12 cellular contexts compared by ENCODE assay signal in the genomic region with DNA sequence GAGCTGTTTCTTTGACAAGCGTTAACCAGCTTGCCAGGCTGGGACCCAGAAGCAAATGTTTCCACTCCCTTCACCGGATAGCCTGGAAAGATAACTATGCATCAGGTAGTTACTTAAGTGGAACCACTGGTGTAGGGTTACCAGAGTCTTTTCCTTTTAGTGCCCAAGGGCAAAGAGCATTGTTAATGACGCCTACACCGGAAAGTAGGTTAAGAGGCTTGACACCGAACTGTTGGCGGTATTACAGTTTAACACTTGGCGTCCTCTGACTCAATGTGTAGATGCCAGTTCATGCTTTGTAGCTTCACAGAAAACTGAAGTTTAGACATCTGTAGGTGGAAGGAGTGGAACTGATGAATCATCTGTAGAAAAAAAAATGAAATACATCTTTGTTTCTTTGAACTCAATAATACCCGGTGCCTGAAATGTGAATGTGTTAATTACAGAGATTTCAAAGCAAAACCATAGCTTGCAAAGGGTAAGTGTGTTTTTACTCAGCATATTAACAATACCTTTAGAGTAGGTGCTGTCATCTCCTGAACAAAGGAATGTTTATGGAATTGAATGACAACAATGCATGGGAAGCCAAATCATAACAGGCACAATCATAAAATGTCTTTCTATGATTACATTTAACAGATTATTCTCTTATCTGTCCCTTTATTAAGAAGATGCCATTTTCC.
DNase-seq lines count a peak whose midpoint lies in the region; ATAC-seq and TF ChIP-seq lines count a peak whose summit lies in the region.
"Had no signal": no experiment of that assay in that cellular context is flagged by ENCODE, and none has a peak within 500 bp of the region (broad histone marks: within the 10 kb centered on the region; RNA-seq: fewer than 3 reads in every experiment).

No MANE protein-coding gene starts in this region.

- no peaks in the 10 kb centered on the region for H3K79me2 ChIP-seq in neural progenitor cell (ENCODE audit: low read depth)

- TF ChIP-seq CTCF in choroid plexus epithelial cell (conservative IDR thresholded peaks at IDR 0.05; ENCODE audit: low read depth, low read length): no peak
- no peak for TF ChIP-seq CTCF in neural progenitor cell (IDR thresholded peaks at IDR 0.05)
- TF ChIP-seq CTCF in BE2C (IDR thresholded peaks at IDR 0.05; ENCODE audit: low read depth, low read length): no peak

- H3K27me3 ChIP-seq in neural progenitor cell (no peaks in the 10 kb centered on the region), BE2C (no peaks in the 10 kb centered on the region; the same call in 1 of the 2 replicates)
- H3K27me3 ChIP-seq: brain microvascular endothelial cell had no signal

- H3K4me1 ChIP-seq in neural progenitor cell (peaks cover 4% of the 10 kb centered on the region), BE2C (no peaks in the 10 kb centered on the region)

- DNase-seq in NCI-H1092 treated with DMSO at 0.1 percent for 48 hours (lab: John Stamatoyannopoulos, UW) (peak; percentile 8), choroid plexus epithelial cell (ENCODE audit: low read depth) (peak; percentile 40), neural progenitor cell (ENCODE audit: low spot score) (peak; percentile 13), BE2C (no peak), hippocampal formation (lab: John Stamatoyannopoulos, UW) (no peak), activated gamma-delta T cell treated with Interleukin-2 at 50 U/mL for 16 hours (no peak)
- DNase-seq: brain microvascular endothelial cell, EL, NCI-H446, T-helper 17 cell had no signal

- ATAC-seq in GM19025 (IDR thresholded peaks at IDR 0.05; ENCODE audit: low read depth, unreplicated experiment) (peak; percentile 59), GM21717 (IDR thresholded peaks at IDR 0.05; ENCODE audit: unreplicated experiment) (no peak)
- ATAC-seq: T-helper 17 cell had no signal

- no peaks in the 10 kb centered on the region for H4K20me1 ChIP-seq in neural progenitor cell (ENCODE audit: low read depth)

- H3K36me3 ChIP-seq in neural progenitor cell (no peaks in the 10 kb centered on the region), BE2C (no peaks in the 10 kb centered on the region)
- H3K36me3 ChIP-seq: brain microvascular endothelial cell had no signal

- no peak overlapping the region for H3K9ac ChIP-seq in neural progenitor cell

- H3K4me3 ChIP-seq in choroid plexus epithelial cell (ENCODE audit: low read depth, low read length) (no peak overlapping the region), neural progenitor cell (no peak overlapping the region), BE2C (ENCODE audit: low read depth, low read length) (no peak overlapping the region)

- H3K9me3 Mint-ChIP-seq in neural progenitor cell: no peaks in the 10 kb centered on the region

- peaks cover 3% of the 10 kb centered on the region for H3K27me3 Mint-ChIP-seq in neural progenitor cell (ENCODE audit: insufficient read depth, low read depth)
- H3K27me3 Mint-ChIP-seq: T-helper 17 cell had no signal

- H3K27ac Mint-ChIP-seq in neural progenitor cell: no peak overlapping the region
- H3K27ac Mint-ChIP-seq: T-helper 17 cell had no signal

- H3K9me3 ChIP-seq in neural progenitor cell (ENCODE audit: low read depth): no peaks in the 10 kb centered on the region
- H3K9me3 ChIP-seq in BE2C: no peaks in the 10 kb centered on the region

- H3K4me1 Mint-ChIP-seq in neural progenitor cell: peaks cover 4% of the 10 kb centered on the region
- H3K4me1 Mint-ChIP-seq: T-helper 17 cell had no signal

- no peak overlapping the region for H3K4me2 ChIP-seq in neural progenitor cell

- H3K4me3 Mint-ChIP-seq in neural progenitor cell: no peak overlapping the region
- H3K4me3 Mint-ChIP-seq: T-helper 17 cell had no signal

- no peaks in the 10 kb centered on the region for H3K36me3 Mint-ChIP-seq in neural progenitor cell

- H3F3A ChIP-seq in neural progenitor cell (ENCODE audit: low read depth): no peaks in the 10 kb centered on the region

- no peak overlapping the region for H2AFZ ChIP-seq in neural progenitor cell (replicated peaks)

- no peak overlapping the region for H3K27ac ChIP-seq in neural progenitor cell
- H3K27ac ChIP-seq: brain microvascular endothelial cell had no signal

Comparison
In these comparisons a context has a peak if more than half of its experiments do, and no peak if none do; other contexts are left out.
1. DNase-seq: peak in NCI-H1092 treated with DMSO at 0.1 percent for 48 hours (single experiment), choroid plexus epithelial cell (single experiment) and neural progenitor cell (single experiment); none in BE2C (single experiment), hippocampal formation (0 of 2) and activated gamma-delta T cell treated with Interleukin-2 at 50 U/mL for 16 hours (single experiment).